Comparison of ENCODE assay signal across 23 cellular contexts in genomic region chr1:37879865-37880264, GRCh38.
"Had no signal": no experiment of that assay in that cellular context is flagged by ENCODE, and none has a peak within 500 bp of the region (broad histone marks: within the 10 kb centered on the region; RNA-seq: fewer than 3 reads in every experiment).

No MANE protein-coding gene starts in this region.

- H3K9ac ChIP-seq: neural progenitor cell had no signal

- H3K36me3 ChIP-seq: neural progenitor cell had no signal

- H3K4me3 Mint-ChIP-seq: memory B cell; naive B cell; natural killer cell; nephron progenitor cell; neural progenitor cell; stimulated activated effector memory CD8-positive, alpha-beta T cell treated with anti-CD3 and anti-CD28 coated beads, Interleukin-12 subunit alpha, Interleukin-12 subunit beta, amount 100 ng/mL, for 72 hours; stimulated activated naive CD8-positive, alpha-beta T cell treated with anti-CD3 and anti-CD28 coated beads, Interleukin-15, amount 100 ng/mL, for 72 hours had no signal

- H2AFZ ChIP-seq: neural progenitor cell had no signal

- DNase-seq: heart right ventricle; hippocampal formation; left colon; left lung; naive B cell; natural killer cell; nephron progenitor cell; occipital lobe; stimulated activated CD4-positive, alpha-beta T cell treated with anti-CD3 and anti-CD28 coated beads, Interleukin-4, amount 100 ng/mL, for 24 hours; stimulated activated naive CD4-positive, alpha-beta T cell; stimulated activated naive CD8-positive, alpha-beta T cell treated with anti-CD3 and anti-CD28 coated beads, Interleukin-15, amount 100 ng/mL, for 72 hours; substantia nigra; upper lobe of right lung had no signal

- ATAC-seq: heart right ventricle; left colon; left lung; natural killer cell; sciatic nerve; stimulated activated effector memory CD8-positive, alpha-beta T cell treated with anti-CD3 and anti-CD28 coated beads, Interleukin-12 subunit alpha, Interleukin-12 subunit beta, amount 100 ng/mL, for 72 hours; stimulated activated naive CD8-positive, alpha-beta T cell treated with anti-CD3 and anti-CD28 coated beads, Interleukin-15, amount 100 ng/mL, for 72 hours; upper lobe of right lung had no signal

- H3K4me1 ChIP-seq: heart right ventricle, left lung, neural progenitor cell, right atrium auricular region, tibial nerve, upper lobe of right lung had no signal

- H3K27me3 Mint-ChIP-seq: memory B cell; naive B cell; progenitor cell of endocrine pancreas; stimulated activated naive CD8-positive, alpha-beta T cell treated with anti-CD3 and anti-CD28 coated beads, Interleukin-15, amount 100 ng/mL, for 72 hours had no signal

- H3K4me3 ChIP-seq: heart right ventricle, left lung, lung, neural progenitor cell, right atrium auricular region, skin epidermis, tibial nerve, upper lobe of right lung had no signal

- H3K27ac ChIP-seq: heart right ventricle, left lung, neural progenitor cell, neutrophil, right atrium auricular region, skin epidermis, tibial nerve, upper lobe of right lung had no signal

- H3K4me1 Mint-ChIP-seq: memory B cell; naive B cell; natural killer cell; nephron progenitor cell; neural progenitor cell; stimulated activated effector memory CD8-positive, alpha-beta T cell treated with anti-CD3 and anti-CD28 coated beads, Interleukin-12 subunit alpha, Interleukin-12 subunit beta, amount 100 ng/mL, for 72 hours; stimulated activated naive CD8-positive, alpha-beta T cell treated with anti-CD3 and anti-CD28 coated beads, Interleukin-15, amount 100 ng/mL, for 72 hours had no signal

- H3K27me3 ChIP-seq: heart right ventricle, left lung, neural progenitor cell, neutrophil, right atrium auricular region, tibial nerve, upper lobe of right lung had no signal

- H3K9me3 Mint-ChIP-seq: memory B cell; naive B cell; natural killer cell; nephron progenitor cell; neural progenitor cell; stimulated activated effector memory CD8-positive, alpha-beta T cell treated with anti-CD3 and anti-CD28 coated beads, Interleukin-12 subunit alpha, Interleukin-12 subunit beta, amount 100 ng/mL, for 72 hours; stimulated activated naive CD8-positive, alpha-beta T cell treated with anti-CD3 and anti-CD28 coated beads, Interleukin-15, amount 100 ng/mL, for 72 hours had no signal

- H3K4me2 ChIP-seq: neural progenitor cell had no signal

- H3K27ac Mint-ChIP-seq: memory B cell; natural killer cell; nephron progenitor cell; neural progenitor cell; progenitor cell of endocrine pancreas; stimulated activated effector memory CD8-positive, alpha-beta T cell treated with anti-CD3 and anti-CD28 coated beads, Interleukin-12 subunit alpha, Interleukin-12 subunit beta, amount 100 ng/mL, for 72 hours; stimulated activated naive CD8-positive, alpha-beta T cell treated with anti-CD3 and anti-CD28 coated beads, Interleukin-15, amount 100 ng/mL, for 72 hours had no signal

- H3K36me3 Mint-ChIP-seq: natural killer cell had no signal

- H3K9me3 ChIP-seq: heart right ventricle, left lung, neutrophil, right atrium auricular region, tibial nerve, upper lobe of right lung had no signal
